9 cellular contexts compared by ENCODE assay signal in the genomic region with DNA sequence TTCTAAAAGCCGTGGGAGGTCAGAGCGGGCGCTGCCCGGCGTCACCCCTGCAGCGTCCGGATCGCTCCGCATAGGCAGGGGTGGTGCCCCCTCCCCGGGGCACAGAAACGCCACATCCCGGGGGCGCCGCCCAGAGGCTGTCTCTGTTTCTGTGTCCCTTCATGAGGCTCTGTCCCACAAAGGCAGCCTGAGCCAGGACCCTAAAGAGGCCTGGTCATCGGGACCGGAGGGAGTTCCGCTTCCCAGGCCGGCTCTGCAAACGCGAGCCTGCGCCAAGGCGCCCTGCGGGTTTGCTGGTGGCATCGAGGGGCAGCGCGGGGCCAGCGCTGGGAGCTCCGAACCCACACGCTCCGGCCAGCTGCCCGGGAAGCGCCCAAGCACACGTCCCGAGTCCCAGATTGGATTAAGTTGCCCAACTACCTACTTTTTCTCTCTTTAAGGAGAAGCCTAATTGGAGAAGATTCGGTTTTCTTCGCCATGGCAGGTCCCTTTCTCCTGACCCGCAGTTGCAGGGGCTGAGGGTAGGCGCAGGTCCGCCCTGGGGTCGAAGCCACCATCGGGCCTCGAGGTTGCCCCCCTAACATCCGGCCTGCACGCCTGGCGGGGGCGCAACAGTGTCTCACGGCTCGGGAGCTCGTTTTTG.
DNase-seq lines count a peak whose midpoint lies in the region; ATAC-seq and TF ChIP-seq lines count a peak whose summit lies in the region.
"Had no signal": no experiment of that assay in that cellular context is flagged by ENCODE, and none has a peak within 500 bp of the region (broad histone marks: within the 10 kb centered on the region; RNA-seq: fewer than 3 reads in every experiment).

No MANE protein-coding gene starts in this region.

- H3K27me3 Mint-ChIP-seq in activated T-cell treated with anti-CD3 and anti-CD28 coated beads, Interleukin-2, amount 50 U/mL, for 4 hours (ENCODE audit: low read depth): peaks cover 8% of the 10 kb centered on the region

- no peak for ATAC-seq in IMR-90 (ENCODE audit: low read depth)
- peak; percentile 64 to 73 for ATAC-seq in activated T-cell treated with anti-CD3 and anti-CD28 coated beads, Interleukin-2, amount 50 U/mL, for 4 hours

- peaks cover 16% of the 10 kb centered on the region for H3K4me1 Mint-ChIP-seq in activated T-cell treated with anti-CD3 and anti-CD28 coated beads, Interleukin-2, amount 50 U/mL, for 4 hours (ENCODE audit: low read depth)

- H3K79me2 ChIP-seq in PC-9 (ENCODE audit: low read depth): no peaks in the 10 kb centered on the region

- H4K20me1 ChIP-seq in IMR-90 (ENCODE audit: insufficient read depth, low read length): no peaks in the 10 kb centered on the region
- no peaks in the 10 kb centered on the region for H4K20me1 ChIP-seq in PC-9 (ENCODE audit: insufficient read depth)

- H2BK15ac ChIP-seq in IMR-90 (ENCODE audit: low read depth, low read length): no peak overlapping the region

- H3K4me1 ChIP-seq in IMR-90 (ENCODE audit: control insufficient read depth, insufficient read depth, low read length) (no peaks in the 10 kb centered on the region), iPS DF 6.9 (ENCODE audit: control insufficient read depth, insufficient read depth, low read length) (peaks cover 1% of the 10 kb centered on the region; the same call in 1 of the 2 replicates), PC-9 (replicated peaks; ENCODE audit: insufficient read depth) (no peaks in the 10 kb centered on the region)

- peak overlapping the region; percentile 82 for H3K4me3 Mint-ChIP-seq in activated T-cell treated with anti-CD3 and anti-CD28 coated beads, Interleukin-2, amount 50 U/mL, for 4 hours

- no peak overlapping the region for H3K56ac ChIP-seq in IMR-90 (ENCODE audit: extremely low read depth, insufficient read depth, low read length)

- H3K18ac ChIP-seq in IMR-90 (ENCODE audit: low read depth, low read length): no peak overlapping the region

- peaks cover 15% of the 10 kb centered on the region for H3K9me3 ChIP-seq in IMR-90 (ENCODE audit: control insufficient read depth, insufficient read depth, low read length)
- H3K9me3 ChIP-seq in iPS DF 6.9 (ENCODE audit: control insufficient read depth, insufficient read depth, low read length): no peaks in the 10 kb centered on the region
- H3K9me3 ChIP-seq in PC-9 (ENCODE audit: insufficient read depth, low read depth): no peaks in the 10 kb centered on the region

- no peaks in the 10 kb centered on the region for H3K36me3 Mint-ChIP-seq in activated T-cell treated with anti-CD3 and anti-CD28 coated beads, Interleukin-2, amount 50 U/mL, for 4 hours (ENCODE audit: insufficient read depth)

- 3% methylated on average over 31 of the region's 49 CpGs; no CpG with 5 or more reads in 1 of the 2 experiments for WGBS in IMR-90 (ENCODE audit: extremely low coverage in 2 of 2, insufficient read length in 1 of 2), 2 experiments
- no CpG with 5 or more reads among the region's 49 CpGs for WGBS in iPS DF 6.9 (ENCODE audit: insufficient coverage, insufficient read length)

- no peak overlapping the region for H3K4me3 ChIP-seq in IMR-90 (ENCODE audit: insufficient read depth, low read depth, low read length)
- H3K4me3 ChIP-seq in iPS DF 6.9 (ENCODE audit: low read length): peak overlapping the region; percentile 60; the same call in 1 of the 2 replicates
- no peak overlapping the region for H3K4me3 ChIP-seq in PC-9

- no peak overlapping the region for H2BK5ac ChIP-seq in IMR-90 (ENCODE audit: low read depth, low read length, poor library complexity, severe bottlenecking)

- no peak overlapping the region for H3K4ac ChIP-seq in IMR-90 (ENCODE audit: low read depth, low read length)

- H3K27me3 ChIP-seq in IMR-90 (ENCODE audit: control insufficient read depth, insufficient read depth, low read length) (no peaks in the 10 kb centered on the region), iPS DF 6.9 (ENCODE audit: control insufficient read depth, insufficient read depth, low read length) (no peaks in the 10 kb centered on the region), PC-9 (ENCODE audit: insufficient read depth, low read depth) (peaks cover 69% of the 10 kb centered on the region)

- no peak overlapping the region for H4K91ac ChIP-seq in IMR-90 (ENCODE audit: insufficient read depth, low read depth, low read length)

- H3K23ac ChIP-seq in IMR-90 (ENCODE audit: low read depth, low read length): no peak overlapping the region

- H2AFZ ChIP-seq in IMR-90 (replicated peaks; ENCODE audit: low read length, poor library complexity) (peak overlapping the region; percentile 32), PC-9 (no peak overlapping the region)

- no peak overlapping the region for H3K27ac ChIP-seq in IMR-90 (ENCODE audit: insufficient read depth, low read length)
- no peak overlapping the region for H3K27ac ChIP-seq in iPS DF 6.9 (ENCODE audit: low read length)
- no peak overlapping the region for H3K27ac ChIP-seq in PC-9
- H3K27ac ChIP-seq: HL-60 had no signal

- no peaks in the 10 kb centered on the region for H3K9me1 ChIP-seq in IMR-90 (ENCODE audit: insufficient read depth, low read length)

- no peak overlapping the region for H3K14ac ChIP-seq in IMR-90 (replicated peaks; ENCODE audit: low read depth, low read length)

- no peak overlapping the region for H2BK120ac ChIP-seq in IMR-90 (ENCODE audit: low read depth, low read length)

- DNase-seq in IMR-90: no peak
- DNase-seq in activated T-cell treated with anti-CD3 and anti-CD28 coated beads, Interleukin-2, amount 50 U/mL, for 4 hours: peak; percentile 9
- no peak for DNase-seq in iPS DF 6.9 (ENCODE audit: low read depth, low spot score)
- peak; percentile 5 to 20 for DNase-seq in stimulated activated CD4-positive, alpha-beta T cell treated with anti-CD3 and anti-CD28 coated beads, Interleukin-2, amount 100 ng/mL, for 48 hours
- DNase-seq in erythroblast (lab: John Stamatoyannopoulos, UW): no peak
- DNase-seq in PC-9: no peak
- no peak for DNase-seq in SW480 (ENCODE audit: low spot score)
- DNase-seq in medulla oblongata (ENCODE audit: extremely low spot score): no peak

- no peaks in the 10 kb centered on the region for H3F3A ChIP-seq in PC-9 (ENCODE audit: insufficient read depth, low read depth)

- TF ChIP-seq CTCF in IMR-90 (conservative IDR thresholded peaks at IDR 0.05; ENCODE audit: low read depth, low read length): no peak
- no peak for TF ChIP-seq CTCF in PC-9 (conservative IDR thresholded peaks at IDR 0.05)

- no peak for TF ChIP-seq POLR2A in IMR-90 (IDR thresholded peaks at IDR 0.05; ENCODE audit: low read depth, low read length)
- no peak for TF ChIP-seq POLR2A in erythroblast (IDR thresholded peaks at IDR 0.05; ENCODE audit: low read length)

- H3K9ac ChIP-seq in IMR-90 (ENCODE audit: low read depth, low read length): no peak overlapping the region

- no peak for TF ChIP-seq RAD21 in IMR-90 (IDR thresholded peaks at IDR 0.05; ENCODE audit: low read length)

- in situ Hi-C loops in IMR-90 (cut with MboI; ENCODE audit: low sequenced_read_pairs): no loop called here

- no peak overlapping the region for H2BK20ac ChIP-seq in IMR-90 (ENCODE audit: low read depth, low read length)

- H3K4me2 ChIP-seq in IMR-90 (ENCODE audit: low read depth, low read length) (no peak overlapping the region), PC-9 (no peak overlapping the region)

- H3K79me1 ChIP-seq in IMR-90 (ENCODE audit: low read depth in 1 of 2, low read length in 2 of 2): no peaks in the 10 kb centered on the region

- intact Hi-C loops in IMR-90 (cut with micrococcal nuclease): no loop called here
- intact Hi-C loops in PC-9 (cut with micrococcal nuclease; ENCODE audit: unreplicated experiment): no loop called here

- POLR2A ChIA-PET in IMR-90 (lab: Charles Lee; ENCODE audit: unreplicated experiment): no interaction called here
- POLR2A ChIA-PET in PC-9 (lab: Charles Lee; ENCODE audit: unreplicated experiment): no interaction called here

- H2AK5ac ChIP-seq in IMR-90 (ENCODE audit: low read depth, low read length): no peak overlapping the region

- H4K5ac ChIP-seq in IMR-90 (ENCODE audit: low read depth, low read length): no peak overlapping the region

- H3K9me2 ChIP-seq in PC-9 (ENCODE audit: insufficient read depth): no peaks in the 10 kb centered on the region

- dilution Hi-C loops in IMR-90 (cut with HindIII; ENCODE audit: low sequenced_read_pairs, unreplicated experiment): no loop called here

- H3K36me3 ChIP-seq in IMR-90 (ENCODE audit: control insufficient read depth, insufficient read depth, low read length) (no peaks in the 10 kb centered on the region), iPS DF 6.9 (ENCODE audit: control insufficient read depth, insufficient read depth, low read length) (no peaks in the 10 kb centered on the region), PC-9 (ENCODE audit: low read depth) (no peaks in the 10 kb centered on the region)

- no peak overlapping the region for H2AK9ac ChIP-seq in IMR-90 (replicated peaks; ENCODE audit: low read depth, low read length, poor library complexity)

- CTCF ChIA-PET in IMR-90 (lab: Yijun Ruan, JAX): no interaction called here
- CTCF ChIA-PET in PC-9 (lab: Charles Lee): no interaction called here

- no TSS peak for BruUV-seq in IMR-90 (replicated peaks; lab: Mats Ljungman, UMichigan)
- no TSS peak for BruUV-seq in PC-9 (replicated peaks; lab: Mats Ljungman, UMichigan)

- H4K8ac ChIP-seq in IMR-90 (ENCODE audit: low read depth in 2 of 2, low read length in 2 of 2): no peak overlapping the region

- no peaks in the 10 kb centered on the region for H3K9me3 Mint-ChIP-seq in activated T-cell treated with anti-CD3 and anti-CD28 coated beads, Interleukin-2, amount 50 U/mL, for 4 hours

TF ChIP-seq in IMR-90, 13 proteins besides CTCF, POLR2A, EP300 and RAD21:
- TF ChIP-seq CHD1 (IDR thresholded peaks at IDR 0.05; ENCODE audit: low read depth, low read length): no peak
- TF ChIP-seq NFE2L2 (IDR thresholded peaks at IDR 0.05; ENCODE audit: low read depth, low read length): no peak
- TF ChIP-seq, protein P1, sequence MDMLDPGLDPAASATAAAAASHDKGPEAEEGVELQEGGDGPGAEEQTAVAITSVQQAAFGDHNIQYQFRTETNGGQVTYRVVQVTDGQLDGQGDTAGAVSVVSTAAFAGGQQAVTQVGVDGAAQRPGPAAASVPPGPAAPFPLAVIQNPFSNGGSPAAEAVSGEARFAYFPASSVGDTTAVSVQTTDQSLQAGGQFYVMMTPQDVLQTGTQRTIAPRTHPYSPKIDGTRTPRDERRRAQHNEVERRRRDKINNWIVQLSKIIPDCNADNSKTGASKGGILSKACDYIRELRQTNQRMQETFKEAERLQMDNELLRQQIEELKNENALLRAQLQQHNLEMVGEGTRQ (IDR thresholded peaks at IDR 0.05; ENCODE audit: low read depth, low read length): no peak

Comparison
In these comparisons a context has a peak if more than half of its experiments do, and no peak if none do; other contexts are left out.
1. DNase-seq: peak in activated T-cell treated with anti-CD3 and anti-CD28 coated beads, Interleukin-2, amount 50 U/mL, for 4 hours (single experiment) and stimulated activated CD4-positive, alpha-beta T cell treated with anti-CD3 and anti-CD28 coated beads, Interleukin-2, amount 100 ng/mL, for 48 hours (2 of 2); none in IMR-90 (single experiment), iPS DF 6.9 (single experiment), erythroblast (0 of 2), PC-9 (0 of 2), SW480 (single experiment) and medulla oblongata (single experiment).